1 cellular context compared by ENCODE assay signal in genomic region chr6:37128863-37129443, GRCh38.
TF ChIP-seq lines count a peak whose summit lies in the region.
"Not testable (repeated sequence)": the region's sequence is repeated elsewhere in the genome, so short reads cannot be mapped to it uniquely, and the experiment has no call there.

No MANE protein-coding gene starts in this region.

TF ChIP-seq in HepG2, 621 proteins besides CTCF, POLR2A, EP300 and RAD21:
- TF ChIP-seq MXD3 (CRISPR knock-in tag; IDR thresholded peaks at IDR 0.05) = 0 out of 2 replicates have a peak, but pooled peaks have one; percentile 25
- peak; percentile 18 for TF ChIP-seq ZNF605 (CRISPR knock-in tag; IDR thresholded peaks at IDR 0.05)
- peak; percentile 6; the same call in 1 of the 2 replicates for TF ChIP-seq GMEB1 (CRISPR knock-in tag; IDR thresholded peaks at IDR 0.05; ENCODE audit: borderline replicate concordance)
- peak; percentile 20 for TF ChIP-seq ZFX (CRISPR knock-in tag; IDR thresholded peaks at IDR 0.05; ENCODE audit: low read depth)
- peak; percentile 57 for TF ChIP-seq ZNF687 (CRISPR knock-in tag; IDR thresholded peaks at IDR 0.05)
- 0 out of 2 replicates have a peak, but pooled peaks have one; percentile 59 for TF ChIP-seq ZNF674 (CRISPR knock-in tag; IDR thresholded peaks at IDR 0.05; ENCODE audit: low read depth)
- TF ChIP-seq REPIN1 (CRISPR knock-in tag; IDR thresholded peaks at IDR 0.05; ENCODE audit: borderline replicate concordance, low read depth) = peak; percentile 13; the same call in 1 of the 2 replicates
- TF ChIP-seq ELF4 (CRISPR knock-in tag; IDR thresholded peaks at IDR 0.05; ENCODE audit: borderline replicate concordance) = 0 out of 2 replicates have a peak, but pooled peaks have one; percentile 42
- 0 out of 2 replicates have a peak, but pooled peaks have one; percentile 17 for TF ChIP-seq ZNF34 (CRISPR knock-in tag; IDR thresholded peaks at IDR 0.05; ENCODE audit: borderline replicate concordance)
- TF ChIP-seq EED (CRISPR knock-in tag; IDR thresholded peaks at IDR 0.05) = peak; percentile 68; the same call in 1 of the 2 replicates
- TF ChIP-seq CREB1 (IDR thresholded peaks at IDR 0.05); MAZ (IDR thresholded peaks at IDR 0.05; ENCODE audit: borderline replicate concordance, low read depth, low read length): not testable (repeated sequence)
- 0 out of 2 replicates have a peak, but pooled peaks have one; percentile 7 for TF ChIP-seq CREB1 (CRISPR knock-in tag; IDR thresholded peaks at IDR 0.05)
- 0 out of 2 replicates have a peak, but pooled peaks have one; percentile 11 for TF ChIP-seq HNF1B (CRISPR knock-in tag; IDR thresholded peaks at IDR 0.05)
- TF ChIP-seq TBX2 (CRISPR knock-in tag; IDR thresholded peaks at IDR 0.05; ENCODE audit: borderline replicate concordance) = peak; percentile 44; the same call in 1 of the 2 replicates
- TF ChIP-seq SALL1 (CRISPR knock-in tag; IDR thresholded peaks at IDR 0.05) = peak; percentile 25
- peak; percentile 2; the same call in 1 of the 2 replicates for TF ChIP-seq SAP130 (CRISPR knock-in tag; IDR thresholded peaks at IDR 0.05; ENCODE audit: low read depth)
- TF ChIP-seq ZNF598 (CRISPR knock-in tag; IDR thresholded peaks at IDR 0.05; ENCODE audit: borderline replicate concordance) = peak; percentile 74; the same call in 1 of the 2 replicates
- peak; percentile 35; the same call in 1 of the 2 replicates for TF ChIP-seq ZSCAN31 (CRISPR knock-in tag; IDR thresholded peaks at IDR 0.05; ENCODE audit: low read depth)
- TF ChIP-seq KAT7 (CRISPR knock-in tag; IDR thresholded peaks at IDR 0.05; ENCODE audit: borderline replicate concordance) = 0 out of 2 replicates have a peak, but pooled peaks have one; percentile 36
- TF ChIP-seq ARID2 (CRISPR knock-in tag; IDR thresholded peaks at IDR 0.05; ENCODE audit: borderline replicate concordance) = 0 out of 2 replicates have a peak, but pooled peaks have one; percentile 8
- TF ChIP-seq, protein P1, sequence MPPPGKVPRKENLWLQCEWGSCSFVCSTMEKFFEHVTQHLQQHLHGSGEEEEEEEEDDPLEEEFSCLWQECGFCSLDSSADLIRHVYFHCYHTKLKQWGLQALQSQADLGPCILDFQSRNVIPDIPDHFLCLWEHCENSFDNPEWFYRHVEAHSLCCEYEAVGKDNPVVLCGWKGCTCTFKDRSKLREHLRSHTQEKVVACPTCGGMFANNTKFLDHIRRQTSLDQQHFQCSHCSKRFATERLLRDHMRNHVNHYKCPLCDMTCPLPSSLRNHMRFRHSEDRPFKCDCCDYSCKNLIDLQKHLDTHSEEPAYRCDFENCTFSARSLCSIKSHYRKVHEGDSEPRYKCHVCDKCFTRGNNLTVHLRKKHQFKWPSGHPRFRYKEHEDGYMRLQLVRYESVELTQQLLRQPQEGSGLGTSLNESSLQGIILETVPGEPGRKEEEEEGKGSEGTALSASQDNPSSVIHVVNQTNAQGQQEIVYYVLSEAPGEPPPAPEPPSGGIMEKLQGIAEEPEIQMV (CRISPR knock-in tag; IDR thresholded peaks at IDR 0.05; ENCODE audit: low read depth) = 0 out of 2 replicates have a peak, but pooled peaks have one; percentile 0
- TF ChIP-seq BORCS8-MEF2B (CRISPR knock-in tag; IDR thresholded peaks at IDR 0.05) = 0 out of 2 replicates have a peak, but pooled peaks have one; percentile 34
- TF ChIP-seq, protein P2, sequence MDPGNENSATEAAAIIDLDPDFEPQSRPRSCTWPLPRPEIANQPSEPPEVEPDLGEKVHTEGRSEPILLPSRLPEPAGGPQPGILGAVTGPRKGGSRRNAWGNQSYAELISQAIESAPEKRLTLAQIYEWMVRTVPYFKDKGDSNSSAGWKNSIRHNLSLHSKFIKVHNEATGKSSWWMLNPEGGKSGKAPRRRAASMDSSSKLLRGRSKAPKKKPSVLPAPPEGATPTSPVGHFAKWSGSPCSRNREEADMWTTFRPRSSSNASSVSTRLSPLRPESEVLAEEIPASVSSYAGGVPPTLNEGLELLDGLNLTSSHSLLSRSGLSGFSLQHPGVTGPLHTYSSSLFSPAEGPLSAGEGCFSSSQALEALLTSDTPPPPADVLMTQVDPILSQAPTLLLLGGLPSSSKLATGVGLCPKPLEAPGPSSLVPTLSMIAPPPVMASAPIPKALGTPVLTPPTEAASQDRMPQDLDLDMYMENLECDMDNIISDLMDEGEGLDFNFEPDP (CRISPR knock-in tag; conservative IDR thresholded peaks at IDR 0.05) = 0 out of 2 replicates have a peak, but pooled peaks have one; percentile 10
- TF ChIP-seq ZC3H4 (CRISPR knock-in tag; IDR thresholded peaks at IDR 0.05; ENCODE audit: borderline replicate concordance) = peak; percentile 78
- TF ChIP-seq ZNF556 (CRISPR knock-in tag; IDR thresholded peaks at IDR 0.05; ENCODE audit: borderline replicate concordance) = 0 out of 2 replicates have a peak, but pooled peaks have one; percentile 6
- TF ChIP-seq ZBTB38 (CRISPR knock-in tag; IDR thresholded peaks at IDR 0.05) = peak; percentile 67
- peak; percentile 69; the same call in 1 of the 2 replicates for TF ChIP-seq ZNF772 (CRISPR knock-in tag; IDR thresholded peaks at IDR 0.05)
- peak; percentile 33; the same call in 1 of the 2 replicates for TF ChIP-seq MAZ (CRISPR knock-in tag; IDR thresholded peaks at IDR 0.05; ENCODE audit: low read depth)
- TF ChIP-seq ZMYM3 (CRISPR knock-in tag; IDR thresholded peaks at IDR 0.05) = 0 out of 2 replicates have a peak, but pooled peaks have one; percentile 12
TF ChIP-seq in HepG2: peak in this region for 28; not testable (repeated sequence) for 593.
